ENCODE assay signal across 11 cellular contexts in the genomic region with DNA sequence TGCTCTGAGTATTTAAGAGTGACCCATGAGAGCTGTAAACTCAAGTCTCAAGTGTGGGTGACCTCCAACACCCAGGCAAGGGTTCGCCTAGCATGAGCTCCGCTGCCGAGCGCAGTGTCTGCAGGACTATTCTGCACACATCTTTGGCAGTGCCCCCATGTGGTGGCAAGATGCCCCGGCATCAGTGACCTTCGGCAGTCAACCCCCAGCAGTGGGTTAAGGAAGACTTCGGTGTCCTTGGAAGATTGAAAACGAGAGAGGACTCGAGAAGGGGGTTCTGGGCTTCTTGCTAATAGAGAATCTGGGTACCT. TPM values are rescaled to one million over a fixed set of nuclear protein-coding genes. Genes with fewer than 3 reads are reported as not detected.
DNase-seq lines count a peak whose midpoint lies in the region; ATAC-seq and TF ChIP-seq lines count a peak whose summit lies in the region.
"Had no signal": no experiment of that assay in that cellular context is flagged by ENCODE, and none has a peak within 500 bp of the region (broad histone marks: within the 10 kb centered on the region; RNA-seq: fewer than 3 reads in every experiment).

No MANE protein-coding gene starts in this region.

- H3K4me3 Mint-ChIP-seq in activated naive CD4-positive, alpha-beta T cell treated with anti-CD3 and anti-CD28 coated beads, Interleukin-2, amount 50 U/mL, for 24 hours: no peak overlapping the region
- no peak overlapping the region for H3K4me3 Mint-ChIP-seq in mesothelial cell of epicardium

- H3K9me3 Mint-ChIP-seq in activated naive CD4-positive, alpha-beta T cell treated with anti-CD3 and anti-CD28 coated beads, Interleukin-2, amount 50 U/mL, for 24 hours: no peaks in the 10 kb centered on the region
- peaks cover 6% of the 10 kb centered on the region for H3K9me3 Mint-ChIP-seq in mesothelial cell of epicardium
- H3K9me3 Mint-ChIP-seq: activated T-helper 2 cell treated with anti-CD3 and anti-CD28 coated beads, Interferon-gamma antibody, Interleukin-2, Interleukin-4, amounts not matched to agents 10 μg/mL and 5 μg/mL and 100 μg/mL, durations not matched to agents 14 hours and 24 hours and 36 hours had no signal

- peaks cover 11% of the 10 kb centered on the region; the same call in 1 of the 2 replicates for H3F3A ChIP-seq in Loucy (ENCODE audit: low read depth)

- peak overlapping the region; percentile 25 for H3K27ac Mint-ChIP-seq in activated naive CD4-positive, alpha-beta T cell treated with anti-CD3 and anti-CD28 coated beads, Interleukin-2, amount 50 U/mL, for 24 hours
- no peak overlapping the region for H3K27ac Mint-ChIP-seq in mesothelial cell of epicardium

- no peak for DNase-seq in activated naive CD4-positive, alpha-beta T cell treated with anti-CD3 and anti-CD28 coated beads, Interleukin-2, amount 50 U/mL, for 16 hours
- DNase-seq in brain microvascular endothelial cell (no peak), spleen (peak; percentile 85), esophagus squamous epithelium (lab: John Stamatoyannopoulos, UW) (no peak), mesothelial cell of epicardium (ENCODE audit: low spot score in 2 of 2, unreplicated experiment in 2 of 2) (no peak)
- DNase-seq: NCI-H1436 treated with DMSO at 0.1 percent for 48 hours, SW 1271 had no signal

- H3K9me3 ChIP-seq in Loucy (ENCODE audit: insufficient read depth, low read depth, low read length) (no peaks in the 10 kb centered on the region), spleen (peaks cover 0 to 3% (median 0%) of the 10 kb centered on the region in 8 donors), esophagus squamous epithelium (no peaks in the 10 kb centered on the region)

- peak overlapping the region; percentile 0 for H3K9ac ChIP-seq in Loucy (ENCODE audit: low read depth, low read length, poor library complexity, severe bottlenecking)

- TF ChIP-seq POLR2A in spleen (IDR thresholded peaks at IDR 0.05) (no peak), esophagus squamous epithelium (IDR thresholded peaks at IDR 0.05) (no peak)

- H3K4me1 ChIP-seq in Loucy (ENCODE audit: insufficient read depth, low read length, poor library complexity, severe bottlenecking) (peaks cover 59% of the 10 kb centered on the region), spleen (peaks cover 43 to 98% (median 79%) of the 10 kb centered on the region in 6 donors), esophagus squamous epithelium (peaks cover 0 to 54% (median 31%) of the 10 kb centered on the region in 3 donors)

- H2AFZ ChIP-seq in Loucy (ENCODE audit: low read length): no peak overlapping the region

- peaks cover 65% of the 10 kb centered on the region for H3K4me1 Mint-ChIP-seq in activated naive CD4-positive, alpha-beta T cell treated with anti-CD3 and anti-CD28 coated beads, Interleukin-2, amount 50 U/mL, for 24 hours
- H3K4me1 Mint-ChIP-seq in mesothelial cell of epicardium: peaks cover 14% of the 10 kb centered on the region

- intact Hi-C loops in spleen (cut with DNase I; ENCODE audit: low total_unique reads): no loop called here
- intact Hi-C loops in esophagus squamous epithelium (cut with DNase I): no loop called here

- in situ Hi-C loops in brain microvascular endothelial cell (cut with HindIII; ENCODE audit: low pct_ligation_motif_present, low sequenced_read_pairs): no loop called here

- WGBS in spleen, 5 donors: 86 to 94% (median 88%) methylated on average over 9 of the region's 9 CpGs
- WGBS in esophagus squamous epithelium, 2 donors: 84 to 93% methylated on average over 9 of the region's 9 CpGs

- peak overlapping the region; percentile 86 for H3K4me2 ChIP-seq in Loucy (ENCODE audit: low read depth, low read length, poor library complexity, severe bottlenecking)

- H3K79me2 ChIP-seq in Loucy (ENCODE audit: insufficient read depth, low read length): no peaks in the 10 kb centered on the region

- H3K4me3 ChIP-seq in Loucy (ENCODE audit: low read length, poor library complexity, severe bottlenecking): no peak overlapping the region
- no peak overlapping the region for H3K4me3 ChIP-seq in brain microvascular endothelial cell (ENCODE audit: low read depth, low read length)
- H3K4me3 ChIP-seq in spleen: no peak overlapping the region
- no peak overlapping the region for H3K4me3 ChIP-seq in esophagus squamous epithelium

- no peaks in the 10 kb centered on the region for H4K20me1 ChIP-seq in Loucy (ENCODE audit: insufficient read depth, low read length, poor library complexity, severe bottlenecking)

- H3K27me3 ChIP-seq in Loucy (ENCODE audit: insufficient read depth, low read length, poor library complexity, severe bottlenecking): no peaks in the 10 kb centered on the region
- peaks cover 15% of the 10 kb centered on the region for H3K27me3 ChIP-seq in brain microvascular endothelial cell (replicated peaks)
- H3K27me3 ChIP-seq in spleen (replicated peaks in 1 of 7): no peaks in the 10 kb centered on the region
- no peaks in the 10 kb centered on the region for H3K27me3 ChIP-seq in esophagus squamous epithelium

- no peak overlapping the region for H3K27ac ChIP-seq in brain microvascular endothelial cell
- H3K27ac ChIP-seq in spleen: peak overlapping the region in 6 of 8 donors; percentile 80 to 90 (median 84)
- no peak overlapping the region for H3K27ac ChIP-seq in esophagus squamous epithelium

- no peaks in the 10 kb centered on the region for H3K9me2 ChIP-seq in Loucy (replicated peaks; ENCODE audit: low read depth, low read length)

- no peaks in the 10 kb centered on the region for H3K27me3 Mint-ChIP-seq in activated naive CD4-positive, alpha-beta T cell treated with anti-CD3 and anti-CD28 coated beads, Interleukin-2, amount 50 U/mL, for 24 hours
- no peaks in the 10 kb centered on the region for H3K27me3 Mint-ChIP-seq in mesothelial cell of epicardium (ENCODE audit: low read depth)

- ATAC-seq in GM21447 (IDR thresholded peaks at IDR 0.05; ENCODE audit: unreplicated experiment): no peak

- no peaks in the 10 kb centered on the region for H3K36me3 Mint-ChIP-seq in activated naive CD4-positive, alpha-beta T cell treated with anti-CD3 and anti-CD28 coated beads, Interleukin-2, amount 50 U/mL, for 24 hours
- H3K36me3 Mint-ChIP-seq in mesothelial cell of epicardium: no peaks in the 10 kb centered on the region

- TF ChIP-seq CTCF in Loucy (conservative IDR thresholded peaks at IDR 0.05; ENCODE audit: low read length): peak; percentile 74
- TF ChIP-seq CTCF in brain microvascular endothelial cell (IDR thresholded peaks at IDR 0.05; ENCODE audit: low read depth, low read length, missing control alignments): peak; percentile 30
- TF ChIP-seq CTCF in spleen (IDR thresholded peaks at IDR 0.05 in 8 of 11, conservative IDR thresholded peaks at IDR 0.05 in 3 of 11): peak in 3 of 11 experiments; percentile 8 to 24 (median 16)
- TF ChIP-seq CTCF in esophagus squamous epithelium (IDR thresholded peaks at IDR 0.05): no peak
- TF ChIP-seq CTCF in mesothelial cell of epicardium (IDR thresholded peaks at IDR 0.05; ENCODE audit: unreplicated experiment): no peak

- H3K36me3 ChIP-seq in Loucy (ENCODE audit: insufficient read depth, low read length): no peaks in the 10 kb centered on the region
- H3K36me3 ChIP-seq in brain microvascular endothelial cell (replicated peaks): no peaks in the 10 kb centered on the region
- no peaks in the 10 kb centered on the region for H3K36me3 ChIP-seq in spleen
- no peaks in the 10 kb centered on the region for H3K36me3 ChIP-seq in esophagus squamous epithelium

RNA-seq across cellular contexts. Expression of a gene that starts 43.1 kb away (rescaled TPM):
- total RNA-seq in spleen (100 to 1,000 TPM in 1 of 7 donors, 10 to 100 TPM in 6; 49.2 to 120 (median 61.6) TPM), esophagus squamous epithelium (10 to 100 TPM in 3 of 4 donors, 1 to 10 TPM in 1; 9.1 to 21.0 (median 13.3) TPM), mesothelial cell of epicardium (23.8 to 25.6 TPM (median 25.3 TPM) in 3 replicates)
- 10 to 100 TPM; 48.6 to 87.8 (median 81.2) TPM for polyA plus RNA-seq in spleen

Comparison
In these comparisons a context has a peak if more than half of its experiments do, and no peak if none do; other contexts are left out.
1. CTCF ChIP-seq: peak in Loucy (single experiment) and brain microvascular endothelial cell (single experiment); none in esophagus squamous epithelium (0 of 6) and mesothelial cell of epicardium (single experiment).
2. H3K27ac ChIP-seq: peak in spleen (6 of 8); none in brain microvascular endothelial cell (single experiment) and esophagus squamous epithelium (0 of 4).